8 cellular contexts compared by ENCODE assay signal in genomic region chr20:5612476-5613291, GRCh38. TPM values are rescaled to one million over a fixed set of nuclear protein-coding genes. Genes with fewer than 3 reads are reported as not detected.
A peak's percentile ranks its signal among the peaks of the same experiment; 100 is the strongest.
DNase-seq lines count a peak whose midpoint lies in the region; ATAC-seq and TF ChIP-seq lines count a peak whose summit lies in the region.

No MANE protein-coding gene starts in this region.

- no peak for TF ChIP-seq CTCF in brain (conservative IDR thresholded peaks at IDR 0.05)
- no peak for TF ChIP-seq CTCF in lower lobe of right lung (IDR thresholded peaks at IDR 0.05)

- intact Hi-C loops in lower lobe of right lung (cut with DNase I): no loop called here

- H3K27me3 ChIP-seq in lower lobe of right lung (ENCODE audit: low read depth): no peaks in the 10 kb centered on the region

- DNase-seq in stimulated activated naive CD8-positive, alpha-beta T cell treated with anti-CD3 and anti-CD28 coated beads, Interleukin-15, amount 100 ng/mL, for 72 hours: no peak
- DNase-seq in lower lobe of right lung (no peak), hippocampal formation (lab: John Stamatoyannopoulos, UW) (no peak), NCI-H345 treated with DMSO at 0.1 percent for 48 hours (lab: John Stamatoyannopoulos, UW; ENCODE audit: unreplicated experiment) (no peak)

- H3K4me3 Mint-ChIP-seq in stimulated activated naive CD8-positive, alpha-beta T cell treated with anti-CD3 and anti-CD28 coated beads, Interleukin-15, Interleukin-2, amounts not matched to agents 100 ng/mL and 50 ng/mL, for 24 hours: no peak overlapping the region
- no peak overlapping the region for H3K4me3 Mint-ChIP-seq in stimulated activated naive CD8-positive, alpha-beta T cell treated with anti-CD3 and anti-CD28 coated beads, Interleukin-15, amount 100 ng/mL, for 72 hours
- H3K4me3 Mint-ChIP-seq in brain: peak overlapping the region; percentile 43 to 80 (median 52)

- peaks cover 18% of the 10 kb centered on the region for H3K36me3 Mint-ChIP-seq in stimulated activated naive CD8-positive, alpha-beta T cell treated with anti-CD3 and anti-CD28 coated beads, Interleukin-15, Interleukin-2, amounts not matched to agents 100 ng/mL and 50 ng/mL, for 24 hours (ENCODE audit: low read depth)
- H3K36me3 Mint-ChIP-seq in brain: peaks cover 10% of the 10 kb centered on the region

- no peaks in the 10 kb centered on the region for H3K9me3 ChIP-seq in lower lobe of right lung

- H3K4me1 Mint-ChIP-seq in stimulated activated naive CD8-positive, alpha-beta T cell treated with anti-CD3 and anti-CD28 coated beads, Interleukin-15, Interleukin-2, amounts not matched to agents 100 ng/mL and 50 ng/mL, for 24 hours (ENCODE audit: low read depth): peaks cover 33% of the 10 kb centered on the region
- H3K4me1 Mint-ChIP-seq in stimulated activated naive CD8-positive, alpha-beta T cell treated with anti-CD3 and anti-CD28 coated beads, Interleukin-15, amount 100 ng/mL, for 72 hours: peaks cover 22% of the 10 kb centered on the region
- peaks cover 31% of the 10 kb centered on the region for H3K4me1 Mint-ChIP-seq in brain

- H3K27me3 Mint-ChIP-seq in stimulated activated naive CD8-positive, alpha-beta T cell treated with anti-CD3 and anti-CD28 coated beads, Interleukin-15, Interleukin-2, amounts not matched to agents 100 ng/mL and 50 ng/mL, for 24 hours: no peaks in the 10 kb centered on the region
- no peaks in the 10 kb centered on the region for H3K27me3 Mint-ChIP-seq in stimulated activated naive CD8-positive, alpha-beta T cell treated with anti-CD3 and anti-CD28 coated beads, Interleukin-15, amount 100 ng/mL, for 72 hours
- peaks cover 11% of the 10 kb centered on the region for H3K27me3 Mint-ChIP-seq in brain

- no peaks in the 10 kb centered on the region for H3K9me3 Mint-ChIP-seq in stimulated activated naive CD8-positive, alpha-beta T cell treated with anti-CD3 and anti-CD28 coated beads, Interleukin-15, Interleukin-2, amounts not matched to agents 100 ng/mL and 50 ng/mL, for 24 hours
- no peaks in the 10 kb centered on the region for H3K9me3 Mint-ChIP-seq in stimulated activated naive CD8-positive, alpha-beta T cell treated with anti-CD3 and anti-CD28 coated beads, Interleukin-15, amount 100 ng/mL, for 72 hours
- peaks cover 0 to 4% (median 0%) of the 10 kb centered on the region in 5 experiments for H3K9me3 Mint-ChIP-seq in brain

- peaks cover 19% of the 10 kb centered on the region for H3K4me1 ChIP-seq in lower lobe of right lung

- H3K4me3 ChIP-seq in lower lobe of right lung: no peak overlapping the region

- H3K27ac ChIP-seq in lower lobe of right lung: peak overlapping the region; percentile 18

- H3K27ac Mint-ChIP-seq in stimulated activated naive CD8-positive, alpha-beta T cell treated with anti-CD3 and anti-CD28 coated beads, Interleukin-15, Interleukin-2, amounts not matched to agents 100 ng/mL and 50 ng/mL, for 24 hours: peak overlapping the region; percentile 40
- no peak overlapping the region for H3K27ac Mint-ChIP-seq in stimulated activated naive CD8-positive, alpha-beta T cell treated with anti-CD3 and anti-CD28 coated beads, Interleukin-15, amount 100 ng/mL, for 72 hours
- H3K27ac Mint-ChIP-seq in brain: peak overlapping the region in 4 of 5 experiments; percentile 76 to 88 (median 83)

- H3K36me3 ChIP-seq in lower lobe of right lung: no peaks in the 10 kb centered on the region

- no peak for ATAC-seq in stimulated activated naive CD8-positive, alpha-beta T cell treated with anti-CD3 and anti-CD28 coated beads, Interleukin-15, amount 100 ng/mL, for 72 hours
- ATAC-seq in lower lobe of right lung: no peak
- ATAC-seq in GM21619 (IDR thresholded peaks at IDR 0.05; ENCODE audit: unreplicated experiment): no peak
- no peak for ATAC-seq in GM18502 (IDR thresholded peaks at IDR 0.05; ENCODE audit: poor library complexity, unreplicated experiment)

RNA-seq across cellular contexts. Expression of gene GPCPD1, which starts 1.9 kb away (rescaled TPM):
- polyA plus RNA-seq in brain (ENCODE audit: insufficient read depth, low read depth, low replicate concordance): 4.5 TPM
- total RNA-seq in lower lobe of right lung: 120 TPM

Comparison
In these comparisons a context has a peak if more than half of its experiments do, and no peak if none do; other contexts are left out.
1. H3K27ac Mint-ChIP-seq: peak in stimulated activated naive CD8-positive, alpha-beta T cell treated with anti-CD3 and anti-CD28 coated beads, Interleukin-15, Interleukin-2, amounts not matched to agents 100 ng/mL and 50 ng/mL, for 24 hours (single experiment) and brain (4 of 5); none in stimulated activated naive CD8-positive, alpha-beta T cell treated with anti-CD3 and anti-CD28 coated beads, Interleukin-15, amount 100 ng/mL, for 72 hours (0 of 2).
2. H3K4me3 Mint-ChIP-seq: peak in brain (5 of 5); none in stimulated activated naive CD8-positive, alpha-beta T cell treated with anti-CD3 and anti-CD28 coated beads, Interleukin-15, Interleukin-2, amounts not matched to agents 100 ng/mL and 50 ng/mL, for 24 hours (single experiment) and stimulated activated naive CD8-positive, alpha-beta T cell treated with anti-CD3 and anti-CD28 coated beads, Interleukin-15, amount 100 ng/mL, for 72 hours (0 of 2).